ENCODE assay signal across 19 cellular contexts in the genomic region with DNA sequence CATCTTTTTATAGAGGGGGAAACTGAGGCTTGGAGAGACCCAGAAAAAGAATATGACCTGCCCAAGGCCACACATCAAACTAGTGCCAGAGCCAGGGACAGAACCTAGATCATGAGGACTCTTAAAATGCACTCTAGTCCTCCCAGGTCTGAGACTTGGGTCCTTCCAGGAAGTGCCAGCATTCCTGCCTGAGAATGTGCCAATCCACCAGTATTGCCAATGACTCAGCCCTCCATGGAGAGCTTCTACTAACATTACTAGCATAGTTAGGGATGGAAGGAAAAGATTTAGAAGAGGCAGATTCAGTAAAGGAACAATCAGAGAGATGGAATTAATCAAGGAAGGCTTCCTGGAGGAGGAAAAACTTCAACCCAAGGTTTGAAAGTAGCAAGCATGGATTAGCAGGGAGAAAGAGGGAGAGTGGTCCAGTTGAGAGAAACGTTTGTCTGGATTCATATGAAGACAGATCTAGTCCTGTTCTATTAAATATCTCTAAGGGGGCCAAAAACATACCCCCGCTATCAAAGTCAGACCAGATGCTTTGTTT. TPM values are rescaled to one million over a fixed set of nuclear protein-coding genes. Genes with fewer than 3 reads are reported as not detected.
A peak's percentile ranks its signal among the peaks of the same experiment; 100 is the strongest.
DNase-seq lines count a peak whose midpoint lies in the region; ATAC-seq and TF ChIP-seq lines count a peak whose summit lies in the region.
"Had no signal": no experiment of that assay in that cellular context is flagged by ENCODE, and none has a peak within 500 bp of the region (broad histone marks: within the 10 kb centered on the region; RNA-seq: fewer than 3 reads in every experiment).

No MANE protein-coding gene starts in this region.

- ATAC-seq in HG03139 (IDR thresholded peaks at IDR 0.05; ENCODE audit: unreplicated experiment): no peak
- ATAC-seq: activated CD8-positive, alpha-beta memory T cell treated with anti-CD3 and anti-CD28 coated beads, Interleukin-2, amount 10 ng/mL, durations not matched to agents 7 days and 5 days; body of pancreas; heart left ventricle; left ventricle myocardium superior had no signal

- DNase-seq in activated effector memory CD4-positive, alpha-beta T cell treated with anti-CD3 and anti-CD28 coated beads, Interleukin-2, amount 50 U/mL, for 16 hours: peak; percentile 2
- no peak for DNase-seq in activated effector memory CD4-positive, alpha-beta T cell treated with Interleukin-2 at 50 U/mL for 16 hours
- peak; percentile 14 for DNase-seq in LoVo (ENCODE audit: low spot score)
- DNase-seq in fibroblast of the aortic adventitia (ENCODE audit: low read depth): peak; percentile 4
- DNase-seq in stromal cell of bone marrow (ENCODE audit: low read depth): peak; percentile 3
- no peak for DNase-seq in NCI-H1092 treated with DMSO at 0.1 percent for 48 hours (lab: John Stamatoyannopoulos, UW)
- DNase-seq in iPS-NIHi7 (ENCODE audit: extremely low spot score): no peak
- DNase-seq: activated CD4-positive, alpha-beta T cell treated with anti-CD3 and anti-CD28 coated beads for 48 hours; activated CD8-positive, alpha-beta memory T cell treated with anti-CD3 and anti-CD28 coated beads, Interleukin-2, amount 10 ng/mL, durations not matched to agents 7 days and 5 days; activated naive CD8-positive, alpha-beta T cell treated with anti-CD3 and anti-CD28 coated beads for 36 hours; body of pancreas; heart left ventricle; left ventricle myocardium superior; NCI-H1417; NCI-H526 treated with DMSO at 0.1 percent for 48 hours; substantia nigra had no signal

- H3K4me3 ChIP-seq in fibroblast of the aortic adventitia (ENCODE audit: low read depth, low read length): no peak overlapping the region
- H3K4me3 ChIP-seq: body of pancreas, heart left ventricle, right atrium auricular region had no signal

- TF ChIP-seq CTCF in fibroblast of the aortic adventitia (IDR thresholded peaks at IDR 0.05; ENCODE audit: insufficient read depth, low read length): no peak

RNA-seq across cellular contexts. Expression of a gene that starts 20.1 kb away (rescaled TPM):
- not detected in 2 replicates for total RNA-seq in fibroblast of the aortic adventitia (ENCODE audit: low replicate concordance)
- total RNA-seq: activated naive CD8-positive, alpha-beta T cell treated with anti-CD3 and anti-CD28 coated beads for 36 hours; body of pancreas; left ventricle myocardium superior; osteoblast; right atrium auricular region had no signal

RNA-seq across cellular contexts. Expression of a gene that starts 30.0 kb away (rescaled TPM):
- not detected in 2 replicates for total RNA-seq in fibroblast of the aortic adventitia (ENCODE audit: low replicate concordance)
- total RNA-seq: activated naive CD8-positive, alpha-beta T cell treated with anti-CD3 and anti-CD28 coated beads for 36 hours; left ventricle myocardium superior; osteoblast; right atrium auricular region had no signal

RNA-seq across cellular contexts. Expression of a gene that starts 45.8 kb away (rescaled TPM):
- total RNA-seq in fibroblast of the aortic adventitia (ENCODE audit: low replicate concordance): under 0.01 and 0.25 TPM in 2 replicates

Comparison
In these comparisons a context has a peak if more than half of its experiments do, and no peak if none do; other contexts are left out.
1. DNase-seq: peak in activated effector memory CD4-positive, alpha-beta T cell treated with anti-CD3 and anti-CD28 coated beads, Interleukin-2, amount 50 U/mL, for 16 hours (single experiment), LoVo (single experiment), fibroblast of the aortic adventitia (single experiment) and stromal cell of bone marrow (single experiment); none in activated effector memory CD4-positive, alpha-beta T cell treated with Interleukin-2 at 50 U/mL for 16 hours (single experiment), NCI-H1092 treated with DMSO at 0.1 percent for 48 hours (single experiment) and iPS-NIHi7 (single experiment).